23 cellular contexts compared by ENCODE assay signal in genomic region chr17:69093995-69094394, GRCh38. TPM values are rescaled to one million over a fixed set of nuclear protein-coding genes. Genes with fewer than 3 reads are reported as not detected.
DNase-seq lines count a peak whose midpoint lies in the region; ATAC-seq and TF ChIP-seq lines count a peak whose summit lies in the region.
"Had no signal": no experiment of that assay in that cellular context is flagged by ENCODE, and none has a peak within 500 bp of the region (broad histone marks: within the 10 kb centered on the region; RNA-seq: fewer than 3 reads in every experiment).

No MANE protein-coding gene starts in this region.

- H3K27me3 Mint-ChIP-seq in CD14-positive monocyte (ENCODE audit: low read depth in 3 of 3): no peaks in the 10 kb centered on the region
- H3K27me3 Mint-ChIP-seq in dendritic cell treated with granulocyte-macrophage colony-stimulating factor and Interleukin-4, amounts not matched to agents 40 ng/mL and 50 ng/mL, for 4 days: no peaks in the 10 kb centered on the region

- no peak overlapping the region for H2AK5ac ChIP-seq in neuronal stem cell (ENCODE audit: low read depth, low read length)
- H2AK5ac ChIP-seq in mesenchymal stem cell (ENCODE audit: low read length, severe bottlenecking): no peak overlapping the region

- ATAC-seq in HG02885 (IDR thresholded peaks at IDR 0.05; ENCODE audit: poor library complexity, unreplicated experiment) (no peak), HG02759 (IDR thresholded peaks at IDR 0.05; ENCODE audit: unreplicated experiment) (no peak)
- ATAC-seq: A549; CD8-positive, alpha-beta T cell had no signal

- TF ChIP-seq CTCF in CD14-positive monocyte (IDR thresholded peaks at IDR 0.05): no peak
- no peak for TF ChIP-seq CTCF in OCI-LY3 (IDR thresholded peaks at IDR 0.05; ENCODE audit: low read depth, low read length)

- H2BK15ac ChIP-seq in neuronal stem cell (ENCODE audit: low read length) (no peak overlapping the region), mesenchymal stem cell (ENCODE audit: low read depth, poor library complexity, severe bottlenecking) (no peak overlapping the region)

- no peaks in the 10 kb centered on the region for H3K79me2 ChIP-seq in OCI-LY3 (ENCODE audit: low read length)

- H2BK12ac ChIP-seq in neuronal stem cell (ENCODE audit: low read length): no peak overlapping the region
- H2BK12ac ChIP-seq in mesenchymal stem cell (ENCODE audit: low read length in 2 of 2): no peak overlapping the region

- no peak overlapping the region for H3K4ac ChIP-seq in neuronal stem cell (ENCODE audit: low read length)
- H3K4ac ChIP-seq in mesenchymal stem cell (ENCODE audit: low read depth in 1 of 2, low read length in 2 of 2): no peak overlapping the region

- DNase-seq in CD14-positive monocyte (ENCODE audit: low spot score) (no peak), neuronal stem cell (ENCODE audit: low spot score) (no peak), NCI-H2227 (lab: John Stamatoyannopoulos, UW; ENCODE audit: unreplicated experiment) (no peak), mesenchymal stem cell (no peak)
- DNase-seq: 8988T; ACHN; AML-193; BE2C; C1 segment of cervical spinal cord; CD4-positive, CD25-positive, alpha-beta regulatory T cell; CD8-positive, alpha-beta T cell; DMS 273 treated with DMSO at 0.1 percent for 48 hours; DMS79; EL; GOT3; HFFc6 had no signal

- H3K27me3 ChIP-seq in OCI-LY3 (ENCODE audit: low read depth, low read length) (no peaks in the 10 kb centered on the region), neuronal stem cell (ENCODE audit: control insufficient read depth in 3 of 3, insufficient read depth in 3 of 3, low read depth in 1 of 3, low read length in 3 of 3) (no peaks in the 10 kb centered on the region), mesenchymal stem cell (ENCODE audit: control insufficient read depth in 1 of 2, insufficient read depth in 1 of 2, low read length in 2 of 2) (no peaks in the 10 kb centered on the region)
- H3K27me3 ChIP-seq: BE2C had no signal

- intact Hi-C loops in CD14-positive monocyte (cut with micrococcal nuclease): no loop called here
- intact Hi-C loops in dendritic cell treated with granulocyte-macrophage colony-stimulating factor and Interleukin-4, amounts not matched to agents 40 ng/mL and 50 ng/mL, for 4 days (cut with micrococcal nuclease): loop anchor here (10.0 kb wide), 2 partner anchors 141 to 319 kb away; no protein-coding TSS in a partner anchor

- H3K4me2 ChIP-seq in OCI-LY3 (ENCODE audit: low read length) (no peak overlapping the region), neuronal stem cell (ENCODE audit: insufficient read depth, low read length, poor library complexity, severe bottlenecking) (no peak overlapping the region), mesenchymal stem cell (ENCODE audit: low read length, poor library complexity, severe bottlenecking) (no peak overlapping the region)
- H3K4me2 ChIP-seq: A549 had no signal

- H2AFZ ChIP-seq in OCI-LY3 (ENCODE audit: low read depth, low read length) (no peak overlapping the region), neuronal stem cell (ENCODE audit: low read length) (peak overlapping the region; percentile 37), mesenchymal stem cell (ENCODE audit: low read depth, low read length) (no peak overlapping the region)

- no peak overlapping the region for H4K8ac ChIP-seq in neuronal stem cell (ENCODE audit: low read depth, low read length)
- H4K8ac ChIP-seq in mesenchymal stem cell (ENCODE audit: low read length): no peak overlapping the region

- peaks cover 0 to 4% of the 10 kb centered on the region in 2 donors for H3K36me3 Mint-ChIP-seq in CD14-positive monocyte
- peaks cover 76% of the 10 kb centered on the region for H3K36me3 Mint-ChIP-seq in dendritic cell treated with granulocyte-macrophage colony-stimulating factor and Interleukin-4, amounts not matched to agents 40 ng/mL and 50 ng/mL, for 4 days (ENCODE audit: low read depth)
- H3K36me3 Mint-ChIP-seq: CD4-positive, CD25-positive, alpha-beta regulatory T cell; CD8-positive, alpha-beta T cell had no signal

- H3K4me3 Mint-ChIP-seq in CD14-positive monocyte: no peak overlapping the region
- H3K4me3 Mint-ChIP-seq in dendritic cell treated with granulocyte-macrophage colony-stimulating factor and Interleukin-4, amounts not matched to agents 40 ng/mL and 50 ng/mL, for 4 days: no peak overlapping the region
- H3K4me3 Mint-ChIP-seq: CD4-positive, CD25-positive, alpha-beta regulatory T cell; CD8-positive, alpha-beta T cell; HFFc6 had no signal

- H4K91ac ChIP-seq in neuronal stem cell (ENCODE audit: low read depth, low read length, poor library complexity): no peak overlapping the region
- H4K91ac ChIP-seq in mesenchymal stem cell (ENCODE audit: low read length): no peak overlapping the region

- no peak overlapping the region for H3K4me3 ChIP-seq in OCI-LY3 (ENCODE audit: low read length)
- no peak overlapping the region for H3K4me3 ChIP-seq in neuronal stem cell (ENCODE audit: low read length in 2 of 2)
- H3K4me3 ChIP-seq in mesenchymal stem cell (ENCODE audit: insufficient read depth in 1 of 2, low read depth in 1 of 2, low read length in 2 of 2): no peak overlapping the region
- H3K4me3 ChIP-seq: A549, GM12878, HAP-1 had no signal

- H3K23ac ChIP-seq in neuronal stem cell (ENCODE audit: low read depth, low read length, poor library complexity): no peak overlapping the region
- no peak overlapping the region for H3K23ac ChIP-seq in mesenchymal stem cell (ENCODE audit: low read length in 2 of 2)

- H3K4me1 ChIP-seq in OCI-LY3 (ENCODE audit: low read length): peaks cover 44% of the 10 kb centered on the region
- H3K4me1 ChIP-seq in neuronal stem cell (ENCODE audit: control insufficient read depth in 2 of 2, insufficient read depth in 1 of 2, low read depth in 1 of 2, low read length in 2 of 2): no peaks in the 10 kb centered on the region
- H3K4me1 ChIP-seq in mesenchymal stem cell (ENCODE audit: control insufficient read depth, insufficient read depth, low read depth, low read length): no peaks in the 10 kb centered on the region
- H3K4me1 ChIP-seq: A549, BE2C, HAP-1 had no signal

- peaks cover 56% of the 10 kb centered on the region for H3K4me1 Mint-ChIP-seq in CD14-positive monocyte
- H3K4me1 Mint-ChIP-seq in dendritic cell treated with granulocyte-macrophage colony-stimulating factor and Interleukin-4, amounts not matched to agents 40 ng/mL and 50 ng/mL, for 4 days (ENCODE audit: low read depth): peaks cover 47% of the 10 kb centered on the region
- H3K4me1 Mint-ChIP-seq: CD4-positive, CD25-positive, alpha-beta regulatory T cell had no signal

- H3K18ac ChIP-seq in neuronal stem cell (ENCODE audit: low read length) (no peak overlapping the region), mesenchymal stem cell (ENCODE audit: low read depth in 1 of 2, low read length in 2 of 2) (no peak overlapping the region)

- H3K27ac Mint-ChIP-seq in CD14-positive monocyte: peak overlapping the region in 6 of 7 donors; percentile 10 to 85 (median 56)
- H3K27ac Mint-ChIP-seq in dendritic cell treated with granulocyte-macrophage colony-stimulating factor and Interleukin-4, amounts not matched to agents 40 ng/mL and 50 ng/mL, for 4 days: peak overlapping the region; percentile 90
- H3K27ac Mint-ChIP-seq: CD4-positive, CD25-positive, alpha-beta regulatory T cell; CD8-positive, alpha-beta T cell; HFFc6 had no signal

- no peak overlapping the region for H2BK5ac ChIP-seq in neuronal stem cell (ENCODE audit: low read length)
- H2BK5ac ChIP-seq in mesenchymal stem cell (ENCODE audit: low read depth, low read length, poor library complexity, severe bottlenecking): no peak overlapping the region

- no CpG with 5 or more reads among the region's 2 CpGs for WGBS in neuronal stem cell (ENCODE audit: extremely low coverage in 2 of 2, insufficient read length in 2 of 2, insufficient replicate concordance in 1 of 2), 2 donors
- WGBS in mesenchymal stem cell: no CpG with 5 or more reads among the region's 2 CpGs

- no peaks in the 10 kb centered on the region for H4K20me1 ChIP-seq in OCI-LY3 (ENCODE audit: insufficient read depth, low read length)

- H3K9me3 ChIP-seq in OCI-LY3 (ENCODE audit: insufficient read depth, low read length): no peaks in the 10 kb centered on the region
- H3K9me3 ChIP-seq in neuronal stem cell (replicated peaks in 1 of 2; ENCODE audit: control insufficient read depth in 2 of 2, insufficient read depth in 1 of 2, low read depth in 1 of 2, low read length in 2 of 2): no peaks in the 10 kb centered on the region
- H3K9me3 ChIP-seq in mesenchymal stem cell (ENCODE audit: control insufficient read depth, low read length): no peaks in the 10 kb centered on the region
- H3K9me3 ChIP-seq: A549, BE2C, HAP-1 had no signal

- no peak overlapping the region for H3K14ac ChIP-seq in neuronal stem cell (ENCODE audit: low read length)
- H3K14ac ChIP-seq in mesenchymal stem cell (ENCODE audit: low read length in 2 of 2): no peak overlapping the region

- H2BK120ac ChIP-seq in neuronal stem cell (ENCODE audit: low read depth, low read length): no peak overlapping the region
- no peak overlapping the region for H2BK120ac ChIP-seq in mesenchymal stem cell (ENCODE audit: low read depth, low read length)

- H3K9me3 Mint-ChIP-seq in CD14-positive monocyte: peaks cover 0 to 3% (median 2%) of the 10 kb centered on the region in 7 donors
- H3K9me3 Mint-ChIP-seq in dendritic cell treated with granulocyte-macrophage colony-stimulating factor and Interleukin-4, amounts not matched to agents 40 ng/mL and 50 ng/mL, for 4 days: peaks cover 19% of the 10 kb centered on the region
- H3K9me3 Mint-ChIP-seq: CD8-positive, alpha-beta T cell had no signal

- H3K9ac ChIP-seq in OCI-LY3 (ENCODE audit: low read length) (0 out of 2 replicates have a peak overlapping the region, but pooled peaks have one; percentile 41), neuronal stem cell (ENCODE audit: low read depth, low read length, poor library complexity) (no peak overlapping the region), mesenchymal stem cell (ENCODE audit: low read length) (no peak overlapping the region)

- H3K79me1 ChIP-seq in neuronal stem cell (ENCODE audit: low read depth, low read length) (no peaks in the 10 kb centered on the region), mesenchymal stem cell (replicated peaks; ENCODE audit: low read length, poor library complexity, severe bottlenecking) (no peaks in the 10 kb centered on the region)

- peaks cover 29% of the 10 kb centered on the region for H3K36me3 ChIP-seq in OCI-LY3 (replicated peaks; ENCODE audit: low read depth, low read length)
- H3K36me3 ChIP-seq in neuronal stem cell (replicated peaks in 1 of 2; ENCODE audit: control insufficient read depth in 2 of 2, insufficient read depth in 2 of 2, low read length in 2 of 2): no peaks in the 10 kb centered on the region
- peaks cover 0 to 95% of the 10 kb centered on the region in 2 experiments for H3K36me3 ChIP-seq in mesenchymal stem cell (ENCODE audit: control insufficient read depth in 1 of 2, insufficient read depth in 2 of 2, low read depth in 1 of 2, low read length in 2 of 2)
- H3K36me3 ChIP-seq: BE2C, HAP-1 had no signal

- H3K27ac ChIP-seq in OCI-LY3 (ENCODE audit: low read length): peak overlapping the region; percentile 75
- H3K27ac ChIP-seq in neuronal stem cell (replicated peaks; ENCODE audit: low read length): no peak overlapping the region
- H3K27ac ChIP-seq in mesenchymal stem cell (ENCODE audit: low read length, poor library complexity, severe bottlenecking): no peak overlapping the region
- H3K27ac ChIP-seq: A549 had no signal

RNA-seq across cellular contexts. Expression of gene ABCA9, which starts 33.3 kb away (rescaled TPM):
- polyA plus RNA-seq in CD14-positive monocyte: under 1 TPM in 1 of 2 donors, not detected in 1; 0.02 TPM
- polyA plus RNA-seq in neuronal stem cell (2013, experiment 1 of 2): not detected
- under 0.01 TPM for polyA plus RNA-seq in neuronal stem cell (2013, experiment 2 of 2)
- polyA plus RNA-seq in mesenchymal stem cell (2013, experiment 1 of 2): 0.01 TPM
- polyA plus RNA-seq in mesenchymal stem cell (2013, experiment 2 of 2): 0.03 TPM
- polyA plus RNA-seq: CD4-positive, CD25-positive, alpha-beta regulatory T cell had no signal

RNA-seq across cellular contexts. Expression of gene ABCA6, which starts 47.7 kb away (rescaled TPM):
- under 1 TPM; 0.76 to 0.93 TPM for polyA plus RNA-seq in CD14-positive monocyte
- not detected for polyA plus RNA-seq in neuronal stem cell (2013, experiment 1 of 2)
- not detected for polyA plus RNA-seq in neuronal stem cell (2013, experiment 2 of 2)
- polyA plus RNA-seq in mesenchymal stem cell (2013, experiment 1 of 2): 0.07 TPM
- polyA plus RNA-seq in mesenchymal stem cell (2013, experiment 2 of 2): 0.11 TPM
- polyA plus RNA-seq: CD4-positive, CD25-positive, alpha-beta regulatory T cell had no signal
